19 cellular contexts compared by ENCODE assay signal in the genomic region with DNA sequence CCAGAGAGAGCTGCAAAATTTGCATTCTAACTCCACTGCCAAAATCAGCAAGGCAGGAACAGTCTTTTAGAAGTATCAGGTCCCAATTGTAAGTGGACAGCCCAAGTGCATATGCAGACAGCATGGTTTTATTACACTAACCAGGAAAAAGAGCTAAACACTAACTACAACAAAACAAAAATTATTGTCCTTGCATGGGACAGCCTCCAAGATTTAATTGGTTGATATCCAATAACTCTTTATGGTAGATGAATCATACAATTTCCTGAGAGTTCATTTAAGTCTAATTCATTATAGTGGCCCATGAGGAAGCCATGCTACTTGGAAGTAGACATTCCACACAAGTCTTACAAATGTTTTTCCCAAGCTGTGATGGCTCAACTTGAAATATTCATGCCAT.
A peak's percentile ranks its signal among the peaks of the same experiment; 100 is the strongest.
DNase-seq lines count a peak whose midpoint lies in the region; TF ChIP-seq lines count a peak whose summit lies in the region.
"Had no signal": no experiment of that assay in that cellular context is flagged by ENCODE, and none has a peak within 500 bp of the region (broad histone marks: within the 10 kb centered on the region; RNA-seq: fewer than 3 reads in every experiment).

No MANE protein-coding gene starts in this region.

- in situ Hi-C loops in mammary epithelial cell (cut with MboI; ENCODE audit: low sequenced_read_pairs in 2 of 2) = no loop called here

- H3K9me3 ChIP-seq in mammary epithelial cell (replicated peaks; ENCODE audit: insufficient read depth, low read length) = peaks cover 2% of the 10 kb centered on the region
- H3K9me3 ChIP-seq in SK-N-SH = no peaks in the 10 kb centered on the region
- H3K9me3 ChIP-seq: ascending aorta, HAP-1 had no signal

- no peaks in the 10 kb centered on the region for H3K9me2 ChIP-seq in SK-N-SH

- BruUV-seq in mammary epithelial cell (replicated peaks; lab: Mats Ljungman, UMichigan) = no TSS peak

- no peak for TF ChIP-seq EP300 in SK-N-SH (IDR thresholded peaks at IDR 0.05; ENCODE audit: borderline replicate concordance in 1 of 2, low read depth in 1 of 2, low read length in 1 of 2)

- intact Hi-C loops in mammary epithelial cell (cut with micrococcal nuclease) = no loop called here

- H3K79me2 ChIP-seq in mammary epithelial cell (ENCODE audit: insufficient read depth, low read length) (no peaks in the 10 kb centered on the region), SK-N-SH (ENCODE audit: insufficient read depth) (no peaks in the 10 kb centered on the region)

- H4K20me1 ChIP-seq in mammary epithelial cell (ENCODE audit: insufficient read depth, low read length) = no peaks in the 10 kb centered on the region
- no peaks in the 10 kb centered on the region for H4K20me1 ChIP-seq in SK-N-SH (ENCODE audit: insufficient read depth)

- TF ChIP-seq RAD21 in SK-N-SH (IDR thresholded peaks at IDR 0.05; ENCODE audit: low read length) = no peak

- peak; percentile 89 for DNase-seq in AG09309 (ENCODE audit: low read depth)
- peak; percentile 61 for DNase-seq in HFF-Myc (ENCODE audit: extremely low read depth, low read depth)
- no peak for DNase-seq in mammary epithelial cell
- peak; percentile 37 for DNase-seq in fibroblast of villous mesenchyme (ENCODE audit: low read depth)
- DNase-seq in DMS53 treated with DMSO at 0.1 percent for 48 hours (lab: John Stamatoyannopoulos, UW; ENCODE audit: unreplicated experiment) = no peak
- DNase-seq in UCSD-AML1 (lab: John Stamatoyannopoulos, UW; ENCODE audit: unreplicated experiment) = no peak
- no peak for DNase-seq in SK-N-SH
- no peak for DNase-seq in inferior parietal cortex (ENCODE audit: extremely low spot score)
- DNase-seq: activated CD4-positive, alpha-beta T cell treated with anti-CD3 and anti-CD28 coated beads for 4 hours; CD4-positive, alpha-beta memory T cell; kidney glomerular epithelial cell; MM.1S; NCI-H146; NCI-H69; nephron progenitor cell; posterior cingulate gyrus; SHP77 had no signal

- TF ChIP-seq CTCF in AG09309 (IDR thresholded peaks at IDR 0.05; ENCODE audit: control insufficient read depth, insufficient read depth, low read depth, low read length, missing control alignments) (no peak), HFF-Myc (IDR thresholded peaks at IDR 0.05; ENCODE audit: low read depth, low read length, missing control alignments) (no peak), mammary epithelial cell (conservative IDR thresholded peaks at IDR 0.05 in 1 of 2, IDR thresholded peaks at IDR 0.05 in 1 of 2; ENCODE audit: extremely low read depth in 1 of 2, insufficient read depth in 1 of 2, low read depth in 1 of 2, low read length in 2 of 2) (no peak), fibroblast of villous mesenchyme (IDR thresholded peaks at IDR 0.05; ENCODE audit: insufficient read depth, low read depth, low read length) (no peak), SK-N-SH (IDR thresholded peaks at IDR 0.05) (no peak)

- no peaks in the 10 kb centered on the region for H3F3A ChIP-seq in SK-N-SH (replicated peaks; ENCODE audit: insufficient read depth)

- H3K4me3 ChIP-seq in AG09309 (ENCODE audit: control insufficient read depth, low read depth, low read length) (no peak overlapping the region), HFF-Myc (replicated peaks; ENCODE audit: low read depth, low read length) (no peak overlapping the region), mammary epithelial cell (replicated peaks in 1 of 3; ENCODE audit: insufficient read depth in 1 of 3, low read depth in 2 of 3, low read length in 3 of 3) (no peak overlapping the region), fibroblast of villous mesenchyme (ENCODE audit: low read depth, low read length) (no peak overlapping the region), SK-N-SH (ENCODE audit: low read depth in 2 of 2, low read length in 1 of 2) (no peak overlapping the region)
- H3K4me3 ChIP-seq: ascending aorta, HAP-1 had no signal

- H3K27ac ChIP-seq in mammary epithelial cell (ENCODE audit: insufficient read depth, low read depth, low read length) (no peak overlapping the region), SK-N-SH (ENCODE audit: low read depth in 2 of 2, low read length in 1 of 2) (no peak overlapping the region)
- H3K27ac ChIP-seq: ascending aorta had no signal

- POLR2A ChIA-PET in SK-N-SH (lab: Yijun Ruan, JAX) = no interaction called here

- H3K36me3 ChIP-seq in mammary epithelial cell (ENCODE audit: insufficient read depth, low read length) (no peaks in the 10 kb centered on the region), SK-N-SH (replicated peaks in 1 of 2; ENCODE audit: control insufficient read depth in 1 of 2, insufficient read depth in 2 of 2, low read length in 1 of 2) (no peaks in the 10 kb centered on the region)
- H3K36me3 ChIP-seq: ascending aorta, HAP-1 had no signal

- H3K4me2 ChIP-seq in mammary epithelial cell (ENCODE audit: insufficient read depth, low read depth, low read length) = no peak overlapping the region
- no peak overlapping the region for H3K4me2 ChIP-seq in SK-N-SH

- H3K4me1 ChIP-seq in mammary epithelial cell (ENCODE audit: insufficient read depth, low read length) (peaks cover 28% of the 10 kb centered on the region), SK-N-SH (ENCODE audit: control insufficient read depth in 1 of 2, insufficient read depth in 2 of 2, low read depth in 1 of 2, low read length in 1 of 2) (peaks cover 0 to 4% of the 10 kb centered on the region in 2 experiments; a peak in 1 of 4 replicates)
- H3K4me1 ChIP-seq: ascending aorta, HAP-1 had no signal

- H3K27me3 ChIP-seq in mammary epithelial cell (ENCODE audit: insufficient read depth, low read length) (no peaks in the 10 kb centered on the region), SK-N-SH (ENCODE audit: insufficient read depth) (no peaks in the 10 kb centered on the region)
- H3K27me3 ChIP-seq: ascending aorta had no signal

- dilution Hi-C loops in mammary epithelial cell (cut with HindIII; ENCODE audit: low sequenced_read_pairs) = no loop called here

- H3K9ac ChIP-seq in mammary epithelial cell (ENCODE audit: insufficient read depth, low read length) (no peak overlapping the region), SK-N-SH (no peak overlapping the region)

- peak overlapping the region; percentile 27 for H2AFZ ChIP-seq in mammary epithelial cell (ENCODE audit: low read depth, low read length)
- H2AFZ ChIP-seq in SK-N-SH (ENCODE audit: low read depth) = no peak overlapping the region

- CTCF ChIA-PET in mammary epithelial cell (lab: Charles Lee; ENCODE audit: low non-redundant PET) = interaction anchor here (1.0 kb wide), 1 partner anchor 135 kb away, joined by 5 read pairs; no protein-coding TSS in a partner anchor
- CTCF ChIA-PET in SK-N-SH (lab: Yijun Ruan, JAX) = interaction anchor here (1.7 kb wide), 1 partner anchor 73 kb away, joined by 3 read pairs; no protein-coding TSS in a partner anchor

TF ChIP-seq in SK-N-SH, 30 proteins besides CTCF, POLR2A, EP300 and RAD21:
- TF ChIP-seq FOSL2 (IDR thresholded peaks at IDR 0.05; ENCODE audit: borderline replicate concordance, low read depth) (no peak), RXRA (IDR thresholded peaks at IDR 0.05; ENCODE audit: borderline replicate concordance, low read depth) (no peak), JUND (IDR thresholded peaks at IDR 0.05) (no peak), ELF1 (IDR thresholded peaks at IDR 0.05) (no peak), EZH2phosphoT487 (IDR thresholded peaks at IDR 0.05; ENCODE audit: borderline replicate concordance, low read depth) (no peak), NFIC (IDR thresholded peaks at IDR 0.05; ENCODE audit: borderline replicate concordance) (no peak), GABPA (IDR thresholded peaks at IDR 0.05; ENCODE audit: low read depth) (no peak), SIN3A (IDR thresholded peaks at IDR 0.05; ENCODE audit: borderline replicate concordance, low read depth, low read length) (no peak), NRF1 (IDR thresholded peaks at IDR 0.05; ENCODE audit: low read depth, low read length) (no peak), RCOR1 (IDR thresholded peaks at IDR 0.05; ENCODE audit: low read length) (no peak), TEAD4 (IDR thresholded peaks at IDR 0.05; ENCODE audit: borderline replicate concordance, insufficient read depth) (no peak), GATA2 (CRISPR knock-in tag; IDR thresholded peaks at IDR 0.05) (no peak)
- TF ChIP-seq, protein P1, sequence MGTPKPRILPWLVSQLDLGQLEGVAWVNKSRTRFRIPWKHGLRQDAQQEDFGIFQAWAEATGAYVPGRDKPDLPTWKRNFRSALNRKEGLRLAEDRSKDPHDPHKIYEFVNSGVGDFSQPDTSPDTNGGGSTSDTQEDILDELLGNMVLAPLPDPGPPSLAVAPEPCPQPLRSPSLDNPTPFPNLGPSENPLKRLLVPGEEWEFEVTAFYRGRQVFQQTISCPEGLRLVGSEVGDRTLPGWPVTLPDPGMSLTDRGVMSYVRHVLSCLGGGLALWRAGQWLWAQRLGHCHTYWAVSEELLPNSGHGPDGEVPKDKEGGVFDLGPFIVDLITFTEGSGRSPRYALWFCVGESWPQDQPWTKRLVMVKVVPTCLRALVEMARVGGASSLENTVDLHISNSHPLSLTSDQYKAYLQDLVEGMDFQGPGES (IDR thresholded peaks at IDR 0.05; ENCODE audit: low read depth, low read length) = no peak
- TF ChIP-seq, protein P2, sequence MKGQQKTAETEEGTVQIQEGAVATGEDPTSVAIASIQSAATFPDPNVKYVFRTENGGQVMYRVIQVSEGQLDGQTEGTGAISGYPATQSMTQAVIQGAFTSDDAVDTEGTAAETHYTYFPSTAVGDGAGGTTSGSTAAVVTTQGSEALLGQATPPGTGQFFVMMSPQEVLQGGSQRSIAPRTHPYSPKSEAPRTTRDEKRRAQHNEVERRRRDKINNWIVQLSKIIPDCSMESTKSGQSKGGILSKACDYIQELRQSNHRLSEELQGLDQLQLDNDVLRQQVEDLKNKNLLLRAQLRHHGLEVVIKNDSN (IDR thresholded peaks at IDR 0.05; ENCODE audit: borderline replicate concordance, low read depth) = no peak
- TF ChIP-seq, protein P3, sequence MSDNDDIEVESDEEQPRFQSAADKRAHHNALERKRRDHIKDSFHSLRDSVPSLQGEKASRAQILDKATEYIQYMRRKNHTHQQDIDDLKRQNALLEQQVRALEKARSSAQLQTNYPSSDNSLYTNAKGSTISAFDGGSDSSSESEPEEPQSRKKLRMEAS (IDR thresholded peaks at IDR 0.05; ENCODE audit: low read depth) = no peak

Comparison
In these comparisons a context has a peak if more than half of its experiments do, and no peak if none do; other contexts are left out.
1. DNase-seq: peak in AG09309 (single experiment), HFF-Myc (single experiment) and fibroblast of villous mesenchyme (single experiment); none in mammary epithelial cell (single experiment), DMS53 treated with DMSO at 0.1 percent for 48 hours (single experiment), UCSD-AML1 (single experiment), SK-N-SH (single experiment) and inferior parietal cortex (single experiment).